ENCODE assay signal across 18 cellular contexts in genomic region chr11:7494086-7494775, GRCh38. TPM values are rescaled to one million over a fixed set of nuclear protein-coding genes. Genes with fewer than 3 reads are reported as not detected.
"Had no signal": no experiment of that assay in that cellular context is flagged by ENCODE, and none has a peak within 500 bp of the region (broad histone marks: within the 10 kb centered on the region; RNA-seq: fewer than 3 reads in every experiment).

No MANE protein-coding gene starts in this region.

- H3K9me3 Mint-ChIP-seq: activated CD4-positive, alpha-beta memory T cell treated with anti-CD3 and anti-CD28 coated beads for 36 hours; activated naive CD4-positive, alpha-beta T cell treated with anti-CD3 and anti-CD28 coated beads, Interleukin-2, amount 50 U/mL, for 24 hours; immature natural killer cell; natural killer cell treated with Interleukin-12 subunit alpha and Interleukin-12 subunit beta and Interleukin-15 and Interleukin-18, amount 100 ng/mL, for 72 hours had no signal

- H3K27ac ChIP-seq: adrenal gland, suprapubic skin had no signal

- H3K36me3 Mint-ChIP-seq: activated CD4-positive, alpha-beta memory T cell treated with anti-CD3 and anti-CD28 coated beads for 36 hours; activated CD8-positive, alpha-beta memory T cell treated with anti-CD3 and anti-CD28 coated beads, Interleukin-2, amount 10 ng/mL, durations not matched to agents 7 days and 5 days; activated naive CD4-positive, alpha-beta T cell treated with anti-CD3 and anti-CD28 coated beads, Interleukin-2, amount 50 U/mL, for 24 hours; natural killer cell treated with Interleukin-12 subunit alpha and Interleukin-12 subunit beta and Interleukin-15 and Interleukin-18, amount 100 ng/mL, for 72 hours had no signal

- H3K4me3 Mint-ChIP-seq: activated CD4-positive, alpha-beta memory T cell treated with anti-CD3 and anti-CD28 coated beads for 36 hours; activated CD4-positive, alpha-beta T cell treated with anti-CD3 and anti-CD28 coated beads for 36 hours; activated CD8-positive, alpha-beta memory T cell treated with anti-CD3 and anti-CD28 coated beads, Interleukin-2, amount 10 ng/mL, durations not matched to agents 7 days and 5 days; activated naive CD4-positive, alpha-beta T cell treated with anti-CD3 and anti-CD28 coated beads, Interleukin-2, amount 50 U/mL, for 24 hours; immature natural killer cell; natural killer cell treated with Interleukin-12 subunit alpha and Interleukin-12 subunit beta and Interleukin-15 and Interleukin-18, amount 100 ng/mL, for 72 hours; type B pancreatic cell had no signal

- H3K4me3 ChIP-seq: adrenal gland, suprapubic skin had no signal

- H3K27me3 ChIP-seq: adrenal gland, suprapubic skin had no signal

- H3K27me3 Mint-ChIP-seq: activated CD4-positive, alpha-beta T cell treated with anti-CD3 and anti-CD28 coated beads for 36 hours; activated naive CD4-positive, alpha-beta T cell treated with anti-CD3 and anti-CD28 coated beads, Interleukin-2, amount 50 U/mL, for 24 hours; type B pancreatic cell had no signal

- ATAC-seq: activated CD4-positive, alpha-beta T cell treated with anti-CD3 and anti-CD28 coated beads for 36 hours; activated CD8-positive, alpha-beta memory T cell treated with anti-CD3 and anti-CD28 coated beads, Interleukin-2, amount 10 ng/mL, durations not matched to agents 7 days and 5 days had no signal

- DNase-seq: activated CD4-positive, alpha-beta memory T cell treated with anti-CD3 and anti-CD28 coated beads for 36 hours; activated CD4-positive, alpha-beta T cell treated with anti-CD3 and anti-CD28 coated beads for 36 hours; activated CD8-positive, alpha-beta memory T cell treated with anti-CD3 and anti-CD28 coated beads, Interleukin-2, amount 10 ng/mL, durations not matched to agents 7 days and 5 days; activated T-cell treated with anti-CD3 and anti-CD28 coated beads, Interleukin-2, amount 50 U/mL, for 1 hour; adrenal gland; foreskin fibroblast; head of caudate nucleus; immature natural killer cell; nucleus accumbens; posterior cingulate gyrus; retina; stimulated activated CD4-positive, alpha-beta T cell treated with anti-CD3 and anti-CD28 coated beads, Interleukin-2, amount 100 ng/mL, for 48 hours; stimulated activated naive CD4-positive, alpha-beta T cell treated with Interleukin-2 at 50 U/mL for 16 hours; T-helper 9 cell had no signal

- H3K9me3 ChIP-seq: adrenal gland, suprapubic skin had no signal

- H3K27ac Mint-ChIP-seq: activated CD4-positive, alpha-beta memory T cell treated with anti-CD3 and anti-CD28 coated beads for 36 hours; activated CD4-positive, alpha-beta T cell treated with anti-CD3 and anti-CD28 coated beads for 36 hours; activated CD8-positive, alpha-beta memory T cell treated with anti-CD3 and anti-CD28 coated beads, Interleukin-2, amount 10 ng/mL, durations not matched to agents 7 days and 5 days; activated naive CD4-positive, alpha-beta T cell treated with anti-CD3 and anti-CD28 coated beads, Interleukin-2, amount 50 U/mL, for 24 hours; immature natural killer cell; natural killer cell treated with Interleukin-12 subunit alpha and Interleukin-12 subunit beta and Interleukin-15 and Interleukin-18, amount 100 ng/mL, for 72 hours; type B pancreatic cell had no signal

- H3K4me1 ChIP-seq: adrenal gland had no signal

- H3K36me3 ChIP-seq: adrenal gland, suprapubic skin had no signal

RNA-seq across cellular contexts. Expression of gene OLFML1, which starts 8.9 kb away (rescaled TPM):
- total RNA-seq: activated CD4-positive, alpha-beta memory T cell treated with anti-CD3 and anti-CD28 coated beads for 36 hours; activated CD4-positive, alpha-beta T cell treated with anti-CD3 and anti-CD28 coated beads for 36 hours; activated CD8-positive, alpha-beta memory T cell treated with anti-CD3 and anti-CD28 coated beads, Interleukin-2, amount 10 ng/mL, durations not matched to agents 7 days and 5 days; natural killer cell treated with Interleukin-12 subunit alpha and Interleukin-12 subunit beta and Interleukin-15 and Interleukin-18, amount 100 ng/mL, for 72 hours had no signal
